ENCODE assay signal across 1 cellular context in genomic region chr7:2853147-2853546, GRCh38.
TF ChIP-seq lines count a peak whose summit lies in the region.

No MANE protein-coding gene starts in this region.

TF ChIP-seq in GM23338, 12 proteins besides CTCF, POLR2A, EP300 and RAD21:
- TF ChIP-seq, protein P1, sequence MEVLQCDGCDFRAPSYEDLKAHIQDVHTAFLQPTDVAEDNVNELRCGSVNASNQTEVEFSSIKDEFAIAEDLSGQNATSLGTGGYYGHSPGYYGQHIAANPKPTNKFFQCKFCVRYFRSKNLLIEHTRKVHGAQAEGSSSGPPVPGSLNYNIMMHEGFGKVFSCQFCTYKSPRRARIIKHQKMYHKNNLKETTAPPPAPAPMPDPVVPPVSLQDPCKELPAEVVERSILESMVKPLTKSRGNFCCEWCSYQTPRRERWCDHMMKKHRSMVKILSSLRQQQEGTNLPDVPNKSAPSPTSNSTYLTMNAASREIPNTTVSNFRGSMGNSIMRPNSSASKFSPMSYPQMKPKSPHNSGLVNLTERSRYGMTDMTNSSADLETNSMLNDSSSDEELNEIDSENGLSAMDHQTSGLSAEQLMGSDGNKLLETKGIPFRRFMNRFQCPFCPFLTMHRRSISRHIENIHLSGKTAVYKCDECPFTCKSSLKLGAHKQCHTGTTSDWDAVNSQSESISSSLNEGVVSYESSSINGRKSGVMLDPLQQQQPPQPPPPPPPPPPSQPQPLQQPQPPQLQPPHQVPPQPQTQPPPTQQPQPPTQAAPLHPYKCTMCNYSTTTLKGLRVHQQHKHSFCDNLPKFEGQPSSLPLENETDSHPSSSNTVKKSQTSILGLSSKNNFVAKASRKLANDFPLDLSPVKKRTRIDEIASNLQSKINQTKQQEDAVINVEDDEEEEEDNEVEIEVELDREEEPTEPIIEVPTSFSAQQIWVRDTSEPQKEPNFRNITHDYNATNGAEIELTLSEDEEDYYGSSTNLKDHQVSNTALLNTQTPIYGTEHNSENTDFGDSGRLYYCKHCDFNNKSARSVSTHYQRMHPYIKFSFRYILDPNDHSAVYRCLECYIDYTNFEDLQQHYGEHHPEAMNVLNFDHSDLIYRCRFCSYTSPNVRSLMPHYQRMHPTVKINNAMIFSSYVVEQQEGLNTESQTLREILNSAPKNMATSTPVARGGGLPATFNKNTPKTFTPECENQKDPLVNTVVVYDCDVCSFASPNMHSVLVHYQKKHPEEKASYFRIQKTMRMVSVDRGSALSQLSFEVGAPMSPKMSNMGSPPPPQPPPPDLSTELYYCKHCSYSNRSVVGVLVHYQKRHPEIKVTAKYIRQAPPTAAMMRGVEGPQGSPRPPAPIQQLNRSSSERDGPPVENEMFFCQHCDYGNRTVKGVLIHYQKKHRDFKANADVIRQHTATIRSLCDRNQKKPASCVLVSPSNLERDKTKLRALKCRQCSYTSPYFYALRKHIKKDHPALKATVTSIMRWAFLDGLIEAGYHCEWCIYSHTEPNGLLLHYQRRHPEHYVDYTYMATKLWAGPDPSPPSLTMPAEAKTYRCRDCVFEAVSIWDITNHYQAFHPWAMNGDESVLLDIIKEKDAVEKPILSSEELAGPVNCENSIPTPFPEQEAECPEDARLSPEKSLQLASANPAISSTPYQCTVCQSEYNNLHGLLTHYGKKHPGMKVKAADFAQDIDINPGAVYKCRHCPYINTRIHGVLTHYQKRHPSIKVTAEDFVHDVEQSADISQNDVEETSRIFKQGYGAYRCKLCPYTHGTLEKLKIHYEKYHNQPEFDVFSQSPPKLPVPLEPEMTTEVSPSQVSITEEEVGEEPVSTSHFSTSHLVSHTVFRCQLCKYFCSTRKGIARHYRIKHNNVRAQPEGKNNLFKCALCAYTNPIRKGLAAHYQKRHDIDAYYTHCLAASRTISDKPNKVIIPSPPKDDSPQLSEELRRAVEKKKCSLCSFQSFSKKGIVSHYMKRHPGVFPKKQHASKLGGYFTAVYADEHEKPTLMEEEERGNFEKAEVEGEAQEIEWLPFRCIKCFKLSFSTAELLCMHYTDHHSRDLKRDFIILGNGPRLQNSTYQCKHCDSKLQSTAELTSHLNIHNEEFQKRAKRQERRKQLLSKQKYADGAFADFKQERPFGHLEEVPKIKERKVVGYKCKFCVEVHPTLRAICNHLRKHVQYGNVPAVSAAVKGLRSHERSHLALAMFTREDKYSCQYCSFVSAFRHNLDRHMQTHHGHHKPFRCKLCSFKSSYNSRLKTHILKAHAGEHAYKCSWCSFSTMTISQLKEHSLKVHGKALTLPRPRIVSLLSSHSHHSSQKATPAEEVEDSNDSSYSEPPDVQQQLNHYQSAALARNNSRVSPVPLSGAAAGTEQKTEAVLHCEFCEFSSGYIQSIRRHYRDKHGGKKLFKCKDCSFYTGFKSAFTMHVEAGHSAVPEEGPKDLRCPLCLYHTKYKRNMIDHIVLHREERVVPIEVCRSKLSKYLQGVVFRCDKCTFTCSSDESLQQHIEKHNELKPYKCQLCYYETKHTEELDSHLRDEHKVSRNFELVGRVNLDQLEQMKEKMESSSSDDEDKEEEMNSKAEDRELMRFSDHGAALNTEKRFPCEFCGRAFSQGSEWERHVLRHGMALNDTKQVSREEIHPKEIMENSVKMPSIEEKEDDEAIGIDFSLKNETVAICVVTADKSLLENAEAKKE (CRISPR knock-in tag; IDR thresholded peaks at IDR 0.05): no peak
- no peak for TF ChIP-seq ZNF114 (CRISPR knock-in tag; IDR thresholded peaks at IDR 0.05)
- TF ChIP-seq, protein P2, sequence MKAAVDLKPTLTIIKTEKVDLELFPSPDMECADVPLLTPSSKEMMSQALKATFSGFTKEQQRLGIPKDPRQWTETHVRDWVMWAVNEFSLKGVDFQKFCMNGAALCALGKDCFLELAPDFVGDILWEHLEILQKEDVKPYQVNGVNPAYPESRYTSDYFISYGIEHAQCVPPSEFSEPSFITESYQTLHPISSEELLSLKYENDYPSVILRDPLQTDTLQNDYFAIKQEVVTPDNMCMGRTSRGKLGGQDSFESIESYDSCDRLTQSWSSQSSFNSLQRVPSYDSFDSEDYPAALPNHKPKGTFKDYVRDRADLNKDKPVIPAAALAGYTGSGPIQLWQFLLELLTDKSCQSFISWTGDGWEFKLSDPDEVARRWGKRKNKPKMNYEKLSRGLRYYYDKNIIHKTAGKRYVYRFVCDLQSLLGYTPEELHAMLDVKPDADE (IDR thresholded peaks at IDR 0.05): no peak
- no peak for TF ChIP-seq STAT1 (IDR thresholded peaks at IDR 0.05; ENCODE audit: unreplicated experiment)
- no peak for TF ChIP-seq JUNB (IDR thresholded peaks at IDR 0.05; ENCODE audit: unreplicated experiment)
- TF ChIP-seq ZNF331 (CRISPR knock-in tag; IDR thresholded peaks at IDR 0.05; ENCODE audit: low read depth): no peak
- TF ChIP-seq CREB1 (CRISPR knock-in tag; IDR thresholded peaks at IDR 0.05; ENCODE audit: low read depth): no peak
- TF ChIP-seq, protein P3, sequence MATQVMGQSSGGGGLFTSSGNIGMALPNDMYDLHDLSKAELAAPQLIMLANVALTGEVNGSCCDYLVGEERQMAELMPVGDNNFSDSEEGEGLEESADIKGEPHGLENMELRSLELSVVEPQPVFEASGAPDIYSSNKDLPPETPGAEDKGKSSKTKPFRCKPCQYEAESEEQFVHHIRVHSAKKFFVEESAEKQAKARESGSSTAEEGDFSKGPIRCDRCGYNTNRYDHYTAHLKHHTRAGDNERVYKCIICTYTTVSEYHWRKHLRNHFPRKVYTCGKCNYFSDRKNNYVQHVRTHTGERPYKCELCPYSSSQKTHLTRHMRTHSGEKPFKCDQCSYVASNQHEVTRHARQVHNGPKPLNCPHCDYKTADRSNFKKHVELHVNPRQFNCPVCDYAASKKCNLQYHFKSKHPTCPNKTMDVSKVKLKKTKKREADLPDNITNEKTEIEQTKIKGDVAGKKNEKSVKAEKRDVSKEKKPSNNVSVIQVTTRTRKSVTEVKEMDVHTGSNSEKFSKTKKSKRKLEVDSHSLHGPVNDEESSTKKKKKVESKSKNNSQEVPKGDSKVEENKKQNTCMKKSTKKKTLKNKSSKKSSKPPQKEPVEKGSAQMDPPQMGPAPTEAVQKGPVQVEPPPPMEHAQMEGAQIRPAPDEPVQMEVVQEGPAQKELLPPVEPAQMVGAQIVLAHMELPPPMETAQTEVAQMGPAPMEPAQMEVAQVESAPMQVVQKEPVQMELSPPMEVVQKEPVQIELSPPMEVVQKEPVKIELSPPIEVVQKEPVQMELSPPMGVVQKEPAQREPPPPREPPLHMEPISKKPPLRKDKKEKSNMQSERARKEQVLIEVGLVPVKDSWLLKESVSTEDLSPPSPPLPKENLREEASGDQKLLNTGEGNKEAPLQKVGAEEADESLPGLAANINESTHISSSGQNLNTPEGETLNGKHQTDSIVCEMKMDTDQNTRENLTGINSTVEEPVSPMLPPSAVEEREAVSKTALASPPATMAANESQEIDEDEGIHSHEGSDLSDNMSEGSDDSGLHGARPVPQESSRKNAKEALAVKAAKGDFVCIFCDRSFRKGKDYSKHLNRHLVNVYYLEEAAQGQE (IDR thresholded peaks at IDR 0.05; ENCODE audit: unreplicated experiment): no peak
- TF ChIP-seq POLR2AphosphoS5 (IDR thresholded peaks at IDR 0.05; ENCODE audit: low read depth): no peak
- TF ChIP-seq EZH2 (IDR thresholded peaks at IDR 0.05; ENCODE audit: low read depth, unreplicated experiment): no peak
- TF ChIP-seq NANOG (IDR thresholded peaks at IDR 0.05; ENCODE audit: borderline replicate concordance): no peak
- TF ChIP-seq EZH2phosphoT487 (IDR thresholded peaks at IDR 0.05; ENCODE audit: unreplicated experiment): no peak
